ENCODE assay signal across 12 cellular contexts in genomic region chr13:51806571-51806970, GRCh38. TPM values are rescaled to one million over a fixed set of nuclear protein-coding genes. Genes with fewer than 3 reads are reported as not detected.
DNase-seq lines count a peak whose midpoint lies in the region; ATAC-seq lines count a peak whose summit lies in the region.
"Had no signal": no experiment of that assay in that cellular context is flagged by ENCODE, and none has a peak within 500 bp of the region (broad histone marks: within the 10 kb centered on the region; RNA-seq: fewer than 3 reads in every experiment).

No MANE protein-coding gene starts in this region.

- H3K27me3 ChIP-seq in MG63 = no peaks in the 10 kb centered on the region

- DNase-seq in NCI-H1417 (lab: John Stamatoyannopoulos, UW) = peak; percentile 16 to 61 (median 19)
- DNase-seq in NCI-H1417 treated with DMSO at 0.1 percent for 48 hours (lab: John Stamatoyannopoulos, UW) = no peak
- DNase-seq in MG63 = peak; percentile 40
- DNase-seq in amniotic epithelial cell (ENCODE audit: low read depth) = peak; percentile 41
- DNase-seq in myocyte (ENCODE audit: low read depth) = peak; percentile 27
- DNase-seq in SW 1271 (lab: John Stamatoyannopoulos, UW) = no peak
- DNase-seq: 8988T, cortex of kidney, kidney glomerular epithelial cell had no signal

- H3K4me3 ChIP-seq in MG63 = no peak overlapping the region

- ATAC-seq in HG02571 (IDR thresholded peaks at IDR 0.05; ENCODE audit: unreplicated experiment) = no peak
- no peak for ATAC-seq in GM21526 (IDR thresholded peaks at IDR 0.05; ENCODE audit: low FRiP score, unreplicated experiment)
- ATAC-seq: Panc1 had no signal

- no peaks in the 10 kb centered on the region for H3K36me3 ChIP-seq in MG63

- no peaks in the 10 kb centered on the region for H3K9me3 ChIP-seq in MG63

RNA-seq across cellular contexts. Expression of gene DHRS12, which starts 2.6 kb away (rescaled TPM):
- total RNA-seq in MG63 (2014; rRNA removed; shearing (Covaris generic); ENCODE audit: low replicate concordance) = 5.1 TPM in 1 of 2 replicates, not detected in the other
- total RNA-seq in myocyte = 2.5 and 4.4 TPM in 2 replicates
- polyA plus RNA-seq in myocyte (2012) = 10.1 TPM

RNA-seq across cellular contexts. Expression of gene TMEM272, which starts 38.4 kb away (rescaled TPM):
- not detected in 2 replicates for total RNA-seq in MG63 (2014; rRNA removed; shearing (Covaris generic); ENCODE audit: low replicate concordance)
- not detected in 2 replicates for total RNA-seq in myocyte
- polyA plus RNA-seq in myocyte (2012) = 0.03 TPM

RNA-seq across cellular contexts. Expression of gene CCDC70, which starts 55.2 kb away (rescaled TPM):
- not detected in 2 replicates for total RNA-seq in MG63 (2014; rRNA removed; shearing (Covaris generic); ENCODE audit: low replicate concordance)
- total RNA-seq in myocyte = not detected in 2 replicates
- polyA plus RNA-seq in myocyte (2012) = not detected

Comparison
In these comparisons a context has a peak if more than half of its experiments do, and no peak if none do; other contexts are left out.
1. DNase-seq: peak in NCI-H1417 (3 of 3), MG63 (single experiment), amniotic epithelial cell (single experiment) and myocyte (single experiment); none in NCI-H1417 treated with DMSO at 0.1 percent for 48 hours (single experiment) and SW 1271 (0 of 2).